Comparison of ENCODE assay signal across 8 cellular contexts in the genomic region with DNA sequence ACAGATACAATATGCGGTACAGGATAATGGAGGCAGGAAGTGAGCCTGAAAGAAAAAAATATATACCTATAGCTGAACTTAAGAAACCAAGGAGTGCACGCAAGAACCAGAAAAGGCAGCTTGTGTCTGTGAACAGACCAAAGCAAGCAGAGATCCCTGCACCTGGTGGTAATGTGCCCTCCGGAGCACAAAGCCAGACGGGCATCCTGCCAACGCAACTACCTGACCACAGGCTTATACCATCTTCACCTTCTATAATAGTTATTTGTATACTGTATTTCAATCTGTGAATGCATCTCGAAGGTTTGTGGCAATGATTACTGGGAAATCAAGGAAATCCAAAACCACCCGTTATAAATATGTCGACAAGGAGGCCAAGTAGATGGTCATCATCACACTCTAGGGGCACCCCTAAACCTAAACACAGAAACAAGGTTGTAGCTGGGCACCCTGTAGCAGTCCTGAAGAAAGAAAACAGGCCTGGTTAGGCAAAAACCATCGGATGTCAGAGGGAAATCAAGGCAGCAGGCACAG. TPM values are rescaled to one million over a fixed set of nuclear protein-coding genes. Genes with fewer than 3 reads are reported as not detected.
DNase-seq lines count a peak whose midpoint lies in the region; ATAC-seq and TF ChIP-seq lines count a peak whose summit lies in the region.

No MANE protein-coding gene starts in this region.

- peak overlapping the region; percentile 100 for H3K4me2 ChIP-seq in SK-N-SH

- peaks cover 56% of the 10 kb centered on the region for H3K79me2 ChIP-seq in SK-N-SH (ENCODE audit: insufficient read depth)

- 0% methylated on average over 9 of the region's 9 CpGs for WGBS in SK-N-SH (ENCODE audit: low lambda C conversion rate)
- WGBS in spleen, 5 donors, result 3 to 4% (median 4%) methylated on average over 9 of the region's 9 CpGs

- no peaks in the 10 kb centered on the region for H3K9me3 Mint-ChIP-seq in immature natural killer cell

- H3K27me3 Mint-ChIP-seq in immature natural killer cell (ENCODE audit: low read depth in 3 of 3), result peaks cover 0 to 7% (median 3%) of the 10 kb centered on the region in 3 donors

- H3K4me1 Mint-ChIP-seq in immature natural killer cell, result peaks cover 19 to 40% of the 10 kb centered on the region in 2 donors

- CTCF ChIA-PET in SK-N-SH (lab: Yijun Ruan, JAX), result interaction anchor here (1.3 to 1.4 kb wide), 3 partner anchors 26 to 172 kb away, joined by 3 to 6 read pairs (median 5); no protein-coding TSS in a partner anchor

- H3K36me3 Mint-ChIP-seq in immature natural killer cell, result peaks cover 0 to 16% (median 7%) of the 10 kb centered on the region in 3 donors

- peaks cover 24% of the 10 kb centered on the region; the same call in 1 of the 2 replicates for H4K20me1 ChIP-seq in SK-N-SH (ENCODE audit: insufficient read depth)

- TF ChIP-seq POLR2A in spleen (IDR thresholded peaks at IDR 0.05), result no peak

- peak overlapping the region; percentile 88 to 96 (median 93) for H3K27ac Mint-ChIP-seq in immature natural killer cell

- TF ChIP-seq CTCF in SK-N-SH (IDR thresholded peaks at IDR 0.05), result no peak
- no peak for TF ChIP-seq CTCF in spleen (IDR thresholded peaks at IDR 0.05 in 8 of 11, conservative IDR thresholded peaks at IDR 0.05 in 3 of 11)

- TF ChIP-seq RAD21 in SK-N-SH (IDR thresholded peaks at IDR 0.05; ENCODE audit: low read length), result no peak

- peak overlapping the region; percentile 88 for H3K9ac ChIP-seq in SK-N-SH

- H3K9me2 ChIP-seq in SK-N-SH, result no peaks in the 10 kb centered on the region

- H3K4me1 ChIP-seq in SK-N-SH (ENCODE audit: control insufficient read depth in 1 of 2, insufficient read depth in 2 of 2, low read depth in 1 of 2, low read length in 1 of 2) (peaks cover 10 to 14% of the 10 kb centered on the region in 2 experiments; a peak in 3 of 4 replicates), spleen (peaks cover 15 to 33% (median 27%) of the 10 kb centered on the region in 6 donors)

- H3K4me3 Mint-ChIP-seq in immature natural killer cell, result peak overlapping the region; percentile 93 to 98 (median 94)

- peak overlapping the region; percentile 90 for H2AFZ ChIP-seq in SK-N-SH (ENCODE audit: low read depth)

- TF ChIP-seq EP300 in SK-N-SH (IDR thresholded peaks at IDR 0.05; ENCODE audit: borderline replicate concordance in 1 of 2, low read depth in 1 of 2, low read length in 1 of 2), result no peak

- in situ Hi-C loops in Caki2 (cut with HindIII; ENCODE audit: low pct_unique_long_range_greater_than_20kb, low sequenced_read_pairs), result no loop called here

- H3K4me3 ChIP-seq in SK-N-SH (ENCODE audit: low read depth in 2 of 2, low read length in 1 of 2) (peak overlapping the region; percentile 87 to 94), spleen (peak overlapping the region; percentile 65 to 93 (median 78))

- peak; percentile 24 for ATAC-seq in GM21423 (IDR thresholded peaks at IDR 0.05; ENCODE audit: unreplicated experiment)

- peaks cover 31% of the 10 kb centered on the region for H3F3A ChIP-seq in SK-N-SH (replicated peaks; ENCODE audit: insufficient read depth)

- POLR2A ChIA-PET in SK-N-SH (lab: Yijun Ruan, JAX), result no interaction called here

- DNase-seq in Caki2 (ENCODE audit: low read depth) (peak; percentile 57), HPDE6-E6E7 (ENCODE audit: extremely low spot score) (peak; percentile 12), SK-N-SH (peak; percentile 31), immature natural killer cell (peak in 1 of 3 donors; percentile 50), spleen (peak; percentile 85), mesenteric fat pad (ENCODE audit: low spot score) (no peak)

- H3K36me3 ChIP-seq in SK-N-SH (replicated peaks in 1 of 2; ENCODE audit: control insufficient read depth in 1 of 2, insufficient read depth in 2 of 2, low read length in 1 of 2) (no peaks in the 10 kb centered on the region), spleen (no peaks in the 10 kb centered on the region)

- intact Hi-C loops in spleen (cut with DNase I; ENCODE audit: low total_unique reads), result no loop called here

- H3K27me3 ChIP-seq in SK-N-SH (ENCODE audit: insufficient read depth), result no peaks in the 10 kb centered on the region
- no peaks in the 10 kb centered on the region for H3K27me3 ChIP-seq in spleen (replicated peaks in 1 of 7)

- H3K27ac ChIP-seq in SK-N-SH (ENCODE audit: low read depth in 2 of 2, low read length in 1 of 2), result peak overlapping the region; percentile 75 to 88
- peak overlapping the region; percentile 88 for H3K27ac ChIP-seq in angular gyrus (ENCODE audit: low read depth, low read length)
- peak overlapping the region; percentile 74 to 95 (median 90) for H3K27ac ChIP-seq in spleen

- H3K9me3 ChIP-seq in SK-N-SH (0 out of 2 replicates have a peak, but pooled peaks cover 11% of the 10 kb centered on the region), spleen (peaks cover 0 to 16% (median 10%) of the 10 kb centered on the region in 8 donors)

TF ChIP-seq in SK-N-SH, 30 proteins besides CTCF, POLR2A, EP300 and RAD21 (continues in another document):
- TF ChIP-seq RCOR1 (IDR thresholded peaks at IDR 0.05; ENCODE audit: low read length) (no peak), TAF1 (IDR thresholded peaks at IDR 0.05; ENCODE audit: borderline replicate concordance, low read depth, low read length) (no peak), MEF2A (IDR thresholded peaks at IDR 0.05; ENCODE audit: borderline replicate concordance, low read depth) (no peak), RFX5 (IDR thresholded peaks at IDR 0.05; ENCODE audit: low read length) (no peak), NRF1 (IDR thresholded peaks at IDR 0.05; ENCODE audit: low read depth, low read length) (no peak), POLR2AphosphoS5 (IDR thresholded peaks at IDR 0.05; ENCODE audit: low read depth, low read length) (no peak), JUND (IDR thresholded peaks at IDR 0.05) (no peak)
- TF ChIP-seq, protein P1, sequence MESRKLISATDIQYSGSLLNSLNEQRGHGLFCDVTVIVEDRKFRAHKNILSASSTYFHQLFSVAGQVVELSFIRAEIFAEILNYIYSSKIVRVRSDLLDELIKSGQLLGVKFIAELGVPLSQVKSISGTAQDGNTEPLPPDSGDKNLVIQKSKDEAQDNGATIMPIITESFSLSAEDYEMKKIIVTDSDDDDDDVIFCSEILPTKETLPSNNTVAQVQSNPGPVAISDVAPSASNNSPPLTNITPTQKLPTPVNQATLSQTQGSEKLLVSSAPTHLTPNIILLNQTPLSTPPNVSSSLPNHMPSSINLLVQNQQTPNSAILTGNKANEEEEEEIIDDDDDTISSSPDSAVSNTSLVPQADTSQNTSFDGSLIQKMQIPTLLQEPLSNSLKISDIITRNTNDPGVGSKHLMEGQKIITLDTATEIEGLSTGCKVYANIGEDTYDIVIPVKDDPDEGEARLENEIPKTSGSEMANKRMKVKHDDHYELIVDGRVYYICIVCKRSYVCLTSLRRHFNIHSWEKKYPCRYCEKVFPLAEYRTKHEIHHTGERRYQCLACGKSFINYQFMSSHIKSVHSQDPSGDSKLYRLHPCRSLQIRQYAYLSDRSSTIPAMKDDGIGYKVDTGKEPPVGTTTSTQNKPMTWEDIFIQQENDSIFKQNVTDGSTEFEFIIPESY (IDR thresholded peaks at IDR 0.05; ENCODE audit: borderline replicate concordance, low read depth), result no peak
- TF ChIP-seq, protein P2, sequence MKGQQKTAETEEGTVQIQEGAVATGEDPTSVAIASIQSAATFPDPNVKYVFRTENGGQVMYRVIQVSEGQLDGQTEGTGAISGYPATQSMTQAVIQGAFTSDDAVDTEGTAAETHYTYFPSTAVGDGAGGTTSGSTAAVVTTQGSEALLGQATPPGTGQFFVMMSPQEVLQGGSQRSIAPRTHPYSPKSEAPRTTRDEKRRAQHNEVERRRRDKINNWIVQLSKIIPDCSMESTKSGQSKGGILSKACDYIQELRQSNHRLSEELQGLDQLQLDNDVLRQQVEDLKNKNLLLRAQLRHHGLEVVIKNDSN (IDR thresholded peaks at IDR 0.05; ENCODE audit: borderline replicate concordance, low read depth), result no peak
- TF ChIP-seq, protein P3, sequence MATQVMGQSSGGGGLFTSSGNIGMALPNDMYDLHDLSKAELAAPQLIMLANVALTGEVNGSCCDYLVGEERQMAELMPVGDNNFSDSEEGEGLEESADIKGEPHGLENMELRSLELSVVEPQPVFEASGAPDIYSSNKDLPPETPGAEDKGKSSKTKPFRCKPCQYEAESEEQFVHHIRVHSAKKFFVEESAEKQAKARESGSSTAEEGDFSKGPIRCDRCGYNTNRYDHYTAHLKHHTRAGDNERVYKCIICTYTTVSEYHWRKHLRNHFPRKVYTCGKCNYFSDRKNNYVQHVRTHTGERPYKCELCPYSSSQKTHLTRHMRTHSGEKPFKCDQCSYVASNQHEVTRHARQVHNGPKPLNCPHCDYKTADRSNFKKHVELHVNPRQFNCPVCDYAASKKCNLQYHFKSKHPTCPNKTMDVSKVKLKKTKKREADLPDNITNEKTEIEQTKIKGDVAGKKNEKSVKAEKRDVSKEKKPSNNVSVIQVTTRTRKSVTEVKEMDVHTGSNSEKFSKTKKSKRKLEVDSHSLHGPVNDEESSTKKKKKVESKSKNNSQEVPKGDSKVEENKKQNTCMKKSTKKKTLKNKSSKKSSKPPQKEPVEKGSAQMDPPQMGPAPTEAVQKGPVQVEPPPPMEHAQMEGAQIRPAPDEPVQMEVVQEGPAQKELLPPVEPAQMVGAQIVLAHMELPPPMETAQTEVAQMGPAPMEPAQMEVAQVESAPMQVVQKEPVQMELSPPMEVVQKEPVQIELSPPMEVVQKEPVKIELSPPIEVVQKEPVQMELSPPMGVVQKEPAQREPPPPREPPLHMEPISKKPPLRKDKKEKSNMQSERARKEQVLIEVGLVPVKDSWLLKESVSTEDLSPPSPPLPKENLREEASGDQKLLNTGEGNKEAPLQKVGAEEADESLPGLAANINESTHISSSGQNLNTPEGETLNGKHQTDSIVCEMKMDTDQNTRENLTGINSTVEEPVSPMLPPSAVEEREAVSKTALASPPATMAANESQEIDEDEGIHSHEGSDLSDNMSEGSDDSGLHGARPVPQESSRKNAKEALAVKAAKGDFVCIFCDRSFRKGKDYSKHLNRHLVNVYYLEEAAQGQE (IDR thresholded peaks at IDR 0.05; ENCODE audit: low read depth, low read length), result no peak

RNA-seq across cellular contexts. Expression of a gene that starts 0.8 kb away (rescaled TPM):
- total RNA-seq in Caki2 (2014; rRNA removed; shearing (Covaris generic); ENCODE audit: low replicate concordance), result 11.3 and 21.3 TPM in 2 replicates
- polyA plus RNA-seq in SK-N-SH (2012; rRNA removed), result 8.1 and 11.1 TPM in 2 replicates
- 10.3 and 10.6 TPM in 2 replicates for polyA plus RNA-seq in SK-N-SH (2012; cell fraction: cytosol; rRNA removed)
- 6.1 and 12.2 TPM in 2 replicates for polyA plus RNA-seq in SK-N-SH (2012; cell fraction: nucleus; rRNA removed)
- 1 to 10 TPM; 2.9 to 8.6 (median 4.6) TPM for polyA plus RNA-seq in immature natural killer cell
- total RNA-seq in spleen, result 10 to 100 TPM; 14.2 to 27.0 (median 19.8) TPM
- 1 to 10 TPM; 2.7 to 4.7 (median 3.1) TPM for polyA plus RNA-seq in spleen
- 17.0 TPM for total RNA-seq in mesenteric fat pad
